22 cellular contexts compared by ENCODE assay signal in the genomic region with DNA sequence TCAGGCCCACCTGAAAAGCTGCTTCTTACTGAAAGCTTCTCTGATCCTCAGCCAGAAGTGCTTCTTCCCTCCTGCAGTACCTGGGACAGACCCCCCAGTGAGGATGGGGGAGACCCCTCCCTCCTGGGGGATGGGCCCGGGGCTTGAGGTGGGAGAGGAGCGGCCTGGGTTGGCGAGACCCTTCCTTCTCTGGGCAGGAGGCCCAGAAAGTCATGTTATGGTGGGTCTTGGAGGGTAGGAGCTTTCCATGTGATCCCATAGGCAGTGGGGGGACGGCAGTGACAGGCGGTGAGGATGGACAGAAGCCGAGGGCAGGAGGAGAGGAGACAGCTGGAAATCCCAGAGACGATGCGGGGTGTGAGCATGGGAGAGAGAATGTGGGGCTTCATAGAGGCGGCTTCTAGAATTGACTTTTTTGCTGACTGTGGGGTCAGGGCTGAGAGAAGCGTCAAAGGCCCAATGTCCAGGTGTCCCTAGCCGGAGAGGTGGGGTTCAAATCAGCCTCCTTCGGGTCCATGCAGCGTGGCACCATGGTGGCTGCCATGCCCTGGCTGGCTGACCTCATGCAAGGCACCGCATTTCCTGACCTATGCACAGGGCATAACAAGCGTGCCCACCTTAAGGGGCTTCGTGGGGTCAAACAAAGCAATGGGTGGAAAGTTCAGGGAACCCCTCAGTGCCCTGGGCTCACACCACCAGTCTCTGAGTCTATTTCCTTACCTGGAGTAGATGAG.
"Had no signal": no experiment of that assay in that cellular context is flagged by ENCODE, and none has a peak within 500 bp of the region (broad histone marks: within the 10 kb centered on the region; RNA-seq: fewer than 3 reads in every experiment).

No MANE protein-coding gene starts in this region.

- DNase-seq: effector memory CD4-positive, alpha-beta T cell; esophagus squamous epithelium; foreskin fibroblast; immature natural killer cell; left cardiac atrium; left ventricle myocardium inferior; mesenchymal stem cell; naive thymus-derived CD4-positive, alpha-beta T cell; sigmoid colon; stimulated activated CD4-positive, alpha-beta T cell treated with anti-CD3 and anti-CD28 coated beads, Interleukin-2, amount 100 ng/mL, for 48 hours; stimulated activated naive CD8-positive, alpha-beta T cell treated with anti-CD3 and anti-CD28 coated beads, Interleukin-15, Interleukin-2, amounts not matched to agents 100 U/mL and 50 U/mL, for 24 hours; thyroid gland; upper lobe of left lung; uterus had no signal

- H3K9me3 ChIP-seq: esophagus squamous epithelium, left ventricle myocardium inferior, right atrium auricular region, sigmoid colon, suprapubic skin, thyroid gland, upper lobe of left lung, uterus had no signal

- FAIRE-seq: keratinocyte had no signal

- H3K9me3 Mint-ChIP-seq: central memory CD8-positive, alpha-beta T cell; immature natural killer cell; naive thymus-derived CD4-positive, alpha-beta T cell; stimulated activated effector memory CD8-positive, alpha-beta T cell treated with anti-CD3 and anti-CD28 coated beads, Interleukin-12 subunit alpha, Interleukin-12 subunit beta, amount 100 ng/mL, for 72 hours had no signal

- H3K27me3 ChIP-seq: right atrium auricular region, suprapubic skin, thyroid gland, upper lobe of left lung, uterus had no signal

- H3K27ac Mint-ChIP-seq: immature natural killer cell; stimulated activated effector memory CD8-positive, alpha-beta T cell treated with anti-CD3 and anti-CD28 coated beads, Interleukin-12 subunit alpha, Interleukin-12 subunit beta, amount 100 ng/mL, for 72 hours had no signal

- H3K36me3 Mint-ChIP-seq: immature natural killer cell; naive thymus-derived CD4-positive, alpha-beta T cell; stimulated activated effector memory CD8-positive, alpha-beta T cell treated with anti-CD3 and anti-CD28 coated beads, Interleukin-12 subunit alpha, Interleukin-12 subunit beta, amount 100 ng/mL, for 72 hours had no signal

- H3K4me3 ChIP-seq: esophagus squamous epithelium, left ventricle myocardium inferior, lung, right atrium auricular region, sigmoid colon, skin epidermis, suprapubic skin, thyroid gland, upper lobe of left lung, uterus had no signal

- H3K4me1 Mint-ChIP-seq: central memory CD8-positive, alpha-beta T cell; immature natural killer cell; naive thymus-derived CD4-positive, alpha-beta T cell; stimulated activated effector memory CD8-positive, alpha-beta T cell treated with anti-CD3 and anti-CD28 coated beads, Interleukin-12 subunit alpha, Interleukin-12 subunit beta, amount 100 ng/mL, for 72 hours had no signal

- H3K27ac ChIP-seq: epithelial cell of prostate, left ventricle myocardium inferior, right atrium auricular region, sigmoid colon, skin epidermis, suprapubic skin, thyroid gland, upper lobe of left lung, uterus had no signal

- H3K4me3 Mint-ChIP-seq: central memory CD8-positive, alpha-beta T cell; immature natural killer cell; naive thymus-derived CD4-positive, alpha-beta T cell; stimulated activated effector memory CD8-positive, alpha-beta T cell treated with anti-CD3 and anti-CD28 coated beads, Interleukin-12 subunit alpha, Interleukin-12 subunit beta, amount 100 ng/mL, for 72 hours had no signal

- ATAC-seq: naive thymus-derived CD4-positive, alpha-beta T cell; stimulated activated effector memory CD8-positive, alpha-beta T cell treated with anti-CD3 and anti-CD28 coated beads, Interleukin-12 subunit alpha, Interleukin-12 subunit beta, amount 100 ng/mL, for 72 hours; stimulated activated naive CD8-positive, alpha-beta T cell treated with anti-CD3 and anti-CD28 coated beads, Interleukin-15, Interleukin-2, amounts not matched to agents 100 U/mL and 50 U/mL, for 24 hours had no signal

- H3K36me3 ChIP-seq: esophagus squamous epithelium, left ventricle myocardium inferior, right atrium auricular region, sigmoid colon, suprapubic skin, thyroid gland, upper lobe of left lung, uterus had no signal

- H3K4me1 ChIP-seq: esophagus squamous epithelium, left ventricle myocardium inferior, right atrium auricular region, sigmoid colon, suprapubic skin, thyroid gland, upper lobe of left lung, uterus had no signal
